In genomic region chr14:70880888-70881287, GRCh38 we compare ENCODE assay signal across 7 cellular contexts. TPM values are rescaled to one million over a fixed set of nuclear protein-coding genes. Genes with fewer than 3 reads are reported as not detected.
DNase-seq lines count a peak whose midpoint lies in the region; ATAC-seq, FAIRE-seq and TF ChIP-seq lines count a peak whose summit lies in the region.
"Not testable (repeated sequence)": the region's sequence is repeated elsewhere in the genome, so short reads cannot be mapped to it uniquely, and the experiment has no call there.

No MANE protein-coding gene starts in this region.

- H3K79me2 ChIP-seq in GM12878 (ENCODE audit: control insufficient read depth, insufficient read depth, low read length) = not testable (repeated sequence)

- not testable (repeated sequence) for H3K36me3 ChIP-seq in CD4-positive, alpha-beta memory T cell (ENCODE audit: insufficient read depth, low read length); GM12878 (ENCODE audit: control insufficient read depth in 2 of 2, insufficient read depth in 2 of 2, low read length in 1 of 2)

- not testable (repeated sequence) for H3K4me3 Mint-ChIP-seq in CD4-positive, alpha-beta memory T cell; progenitor cell of endocrine pancreas (ENCODE audit: low read depth)

- peak overlapping the region in 4 of 7 donors; percentile 1 to 47 (median 12) for H3K27ac Mint-ChIP-seq in CD4-positive, alpha-beta memory T cell
- H3K27ac Mint-ChIP-seq in progenitor cell of endocrine pancreas = peak overlapping the region; percentile 89

- H3K27ac ChIP-seq in CD4-positive, alpha-beta memory T cell (ENCODE audit: low read depth, low read length); GM12878 (ENCODE audit: control insufficient read depth, insufficient read depth): not testable (repeated sequence)
- peak overlapping the region; percentile 97 for H3K27ac ChIP-seq in HL-60 (replicated peaks)

- H3K4me2 ChIP-seq in GM12878 (ENCODE audit: control insufficient read depth, insufficient read depth) = not testable (repeated sequence)

- H3K27me3 ChIP-seq in CD4-positive, alpha-beta memory T cell (ENCODE audit: insufficient read depth, low read length); HL-60 (ENCODE audit: insufficient read depth, poor library complexity, severe bottlenecking); GM12878 (replicated peaks in 1 of 2; ENCODE audit: control insufficient read depth in 2 of 2, insufficient read depth in 2 of 2, low read length in 1 of 2): not testable (repeated sequence)

- 100% methylated on average over 1 of the region's 1 CpG for WGBS in GM12878 (ENCODE audit: insufficient coverage, insufficient replicate concordance, low lambda C conversion rate, missing lambda C conversion rate)

- in situ Hi-C loops in GM12878 (cut with MboI) = not testable (repeated sequence)

- not testable (repeated sequence) for H3K27me3 Mint-ChIP-seq in CD4-positive, alpha-beta memory T cell; progenitor cell of endocrine pancreas

- not testable (repeated sequence) for H3K9ac ChIP-seq in GM12878 (ENCODE audit: control insufficient read depth, insufficient read depth, low read length)

- POLR2A ChIA-PET in CD4-positive, alpha-beta memory T cell (lab: Charles Lee; ENCODE audit: partially characterized antibody) = interaction anchor here (1.0 to 1.3 kb wide), 2 partner anchors 13 to 24 kb away, joined by 3 to 4 read pairs; no protein-coding TSS in a partner anchor
- POLR2A ChIA-PET in GM12878 (lab: Charles Lee) = not testable (repeated sequence)

- not testable (repeated sequence) for ATAC-seq in GM12878

- RAD21 ChIA-PET in GM12878 (lab: Charles Lee; ENCODE audit: unreplicated experiment) = interaction anchor here (1.4 kb wide), 1 partner anchor 26 kb away, joined by 5 read pairs; the partner anchor contains the start of gene PCNX1

- H3K9me3 Mint-ChIP-seq in CD4-positive, alpha-beta memory T cell; progenitor cell of endocrine pancreas (ENCODE audit: low read depth): not testable (repeated sequence)

- BruUV-seq in GM12878 (replicated peaks; lab: Mats Ljungman, UMichigan) = not testable (repeated sequence)

- TF ChIP-seq RAD21 in GM12878 (IDR thresholded peaks at IDR 0.05; ENCODE audit: insufficient read depth, low read depth, low read length) = not testable (repeated sequence)

- not testable (repeated sequence) for TF ChIP-seq POLR2A in GM12878 (IDR thresholded peaks at IDR 0.05; ENCODE audit: low read depth, low read length)

- not testable (repeated sequence) for TF ChIP-seq EP300 in GM12878 (IDR thresholded peaks at IDR 0.05; ENCODE audit: borderline replicate concordance in 1 of 2, control insufficient read depth in 1 of 2, low read depth in 2 of 2, low read length in 2 of 2)

- H3K9me3 ChIP-seq in CD4-positive, alpha-beta memory T cell (ENCODE audit: control insufficient read depth in 1 of 2, low read length in 2 of 2); GM12878 (replicated peaks; ENCODE audit: control insufficient read depth, insufficient read depth, low read length): not testable (repeated sequence)

- CTCF ChIA-PET in CD4-positive, alpha-beta memory T cell (lab: Charles Lee; ENCODE audit: partially characterized antibody) = interaction anchor here (0.8 to 6.8 kb wide), 4 partner anchors 8 to 75 kb away, joined by 3 to 62 read pairs (median 6); partner anchors contain the start of gene PCNX1
- CTCF ChIA-PET in GM12878 (lab: Yijun Ruan, JAX) = interaction anchor here (1.3 to 8.4 kb wide), 5 partner anchors 9 to 63 kb away, joined by 3 to 46 read pairs (median 13); partner anchors contain the start of gene PCNX1

- H3K36me3 Mint-ChIP-seq in CD4-positive, alpha-beta memory T cell; progenitor cell of endocrine pancreas (ENCODE audit: insufficient read depth): not testable (repeated sequence)

- not testable (repeated sequence) for H2AFZ ChIP-seq in GM12878 (ENCODE audit: control insufficient read depth, low read depth, low read length)

- H3K4me1 Mint-ChIP-seq in CD4-positive, alpha-beta memory T cell = peaks cover 33 to 54% (median 42%) of the 10 kb centered on the region in 4 donors
- not testable (repeated sequence) for H3K4me1 Mint-ChIP-seq in progenitor cell of endocrine pancreas (ENCODE audit: low read depth)

- SMC1A ChIA-PET in GM12878 (lab: Charles Lee; ENCODE audit: uncharacterized antibody, unreplicated experiment) = interaction anchor here (1.4 to 9.8 kb wide), 11 partner anchors 9 to 91 kb away, joined by 3 to 89 read pairs (median 5); partner anchors contain the start of gene PCNX1

- not testable (repeated sequence) for DNase-seq in CD4-positive, alpha-beta memory T cell; HL-60 (ENCODE audit: low read depth in 1 of 2, low spot score in 1 of 2); GM12878 (ENCODE audit: low read depth, low spot score); progenitor cell of endocrine pancreas (ENCODE audit: low spot score, unreplicated experiment)
- DNase-seq in NCI-H82 treated with DMSO at 0.1 percent for 48 hours (lab: John Stamatoyannopoulos, UW; ENCODE audit: unreplicated experiment) (peak; percentile 77), SK-N-DZ (ENCODE audit: low spot score) (peak; percentile 41)
- DNase-seq in activated CD8-positive, alpha-beta memory T cell treated with anti-CD3 and anti-CD28 coated beads, Interleukin-2, amount 50 U/mL, for 48 hours = peak; percentile 7

- not testable (repeated sequence) for H4K20me1 ChIP-seq in GM12878 (ENCODE audit: control insufficient read depth, insufficient read depth)

- H3K4me1 ChIP-seq in CD4-positive, alpha-beta memory T cell (ENCODE audit: insufficient read depth, low read length) = peaks cover 35% of the 10 kb centered on the region
- H3K4me1 ChIP-seq in GM12878 (ENCODE audit: control insufficient read depth, insufficient read depth, low read length) = peaks cover 49% of the 10 kb centered on the region

- not testable (repeated sequence) for FAIRE-seq in GM12878 (lab: Jason Lieb, UNC)

- TF ChIP-seq CTCF in HL-60 (IDR thresholded peaks at IDR 0.05; ENCODE audit: insufficient read depth, low read length); GM12878 (IDR thresholded peaks at IDR 0.05 in 2 of 3, conservative IDR thresholded peaks at IDR 0.05 in 1 of 3; ENCODE audit: control insufficient read depth in 2 of 3, extremely low read depth in 1 of 3, insufficient read depth in 1 of 3, low read depth in 3 of 3, low read length in 3 of 3); progenitor cell of endocrine pancreas (IDR thresholded peaks at IDR 0.05; ENCODE audit: unreplicated experiment): not testable (repeated sequence)

- intact Hi-C loops in CD4-positive, alpha-beta memory T cell (cut with micrococcal nuclease); GM12878 (cut with micrococcal nuclease; ENCODE audit: unreplicated experiment): not testable (repeated sequence)

- not testable (repeated sequence) for H3K4me3 ChIP-seq in CD4-positive, alpha-beta memory T cell (ENCODE audit: low read length in 2 of 2); HL-60 (replicated peaks; ENCODE audit: insufficient read depth, low read length); GM12878

TF ChIP-seq in GM12878, 131 proteins besides CTCF, POLR2A, EP300 and RAD21:
- peak; percentile 88 for TF ChIP-seq ZZZ3 (IDR thresholded peaks at IDR 0.05; ENCODE audit: control insufficient read depth, insufficient read length, low read depth)

RNA-seq across cellular contexts. Expression of gene PCNX1, which starts 26.4 kb away (rescaled TPM):
- 100 to 1,000 TPM; 115 to 128 TPM for total RNA-seq in CD4-positive, alpha-beta memory T cell
- polyA plus RNA-seq in CD4-positive, alpha-beta memory T cell = 10 to 100 TPM; 10.7 to 21.8 TPM
- 7.6 and 19.3 TPM in 2 replicates for polyA plus RNA-seq in SK-N-DZ (2014; cell fraction: cytosol; rRNA removed)
- polyA plus RNA-seq in SK-N-DZ (2014; cell fraction: nucleus; rRNA removed) = 14.5 and 14.7 TPM in 2 replicates
- total RNA-seq in GM12878 (2013; cell fraction: nucleolus; rRNA removed) = 260 and 270 TPM in 2 replicates
- total RNA-seq in GM12878 (2014; rRNA removed) = 40.4 and 46.5 TPM in 2 replicates
- 44.3 and 47.1 TPM in 2 replicates for total RNA-seq in GM12878 (2014; rRNA removed; fragmentation: Illumina TruSeq; extraction: Trizol)
- 34.3 and 40.3 TPM in 2 replicates for total RNA-seq in GM12878 (2021)
- polyA plus RNA-seq in GM12878 (2011; ENCODE audit: low read depth) = 6.6 TPM
- 53.9 and 54.8 TPM in 2 replicates for polyA plus RNA-seq in GM12878 (2011; rRNA removed)
- polyA plus RNA-seq in GM12878 (2011; cell fraction: cytosol; rRNA removed) = 35.8 and 41.0 TPM in 2 replicates
- 70.6 and 74.4 TPM in 2 replicates for polyA plus RNA-seq in GM12878 (2011; cell fraction: nucleus; rRNA removed)
- polyA plus RNA-seq in GM12878 (2012) = 9.6 and 11.2 TPM in 2 replicates
- polyA plus RNA-seq in GM12878 (2014; fragmentation: Illumina TruSeq; extraction: Trizol) = 23.5 and 33.8 TPM in 2 replicates
- 1 to 10 TPM; 4.6 to 5.1 TPM for polyA plus RNA-seq in GM12878 (2014; fragmentation: Nextera tagmentation; extraction: Ambion mirVana)
- polyA plus RNA-seq in GM12878 (2014; rRNA removed) = 16.3 and 17.5 TPM in 2 replicates
- 1 to 10 TPM; 5.2 to 9.3 TPM for polyA plus RNA-seq in GM12878 (2016; fragmentation: Nextera tagmentation; extraction: Ambion mirVana)
- polyA minus RNA-seq in GM12878 (2011; rRNA and poly(A)+ RNA removed) = 136 and 171 TPM in 2 replicates
- 46.5 and 51.5 TPM in 2 replicates for polyA minus RNA-seq in GM12878 (2011; cell fraction: cytosol; rRNA and poly(A)+ RNA removed)
- 103 and 146 TPM in 2 replicates for polyA minus RNA-seq in GM12878 (2011; cell fraction: nucleus; rRNA and poly(A)+ RNA removed)
- 56.4 and 65.8 TPM in 2 replicates for total RNA-seq in progenitor cell of endocrine pancreas
